8 cellular contexts compared by ENCODE assay signal in genomic region chr3:136070953-136071949, GRCh38.
DNase-seq lines count a peak whose midpoint lies in the region; ATAC-seq and FAIRE-seq lines count a peak whose summit lies in the region.

No MANE protein-coding gene starts in this region.

- no peak for ATAC-seq in GM21528 (IDR thresholded peaks at IDR 0.05; ENCODE audit: low FRiP score, unreplicated experiment)

- in situ Hi-C loops in SK-MEL-5 (cut with HindIII; ENCODE audit: low pct_unique_long_range_greater_than_20kb, low sequenced_read_pairs), result no loop called here

- DNase-seq in NCI-H748 (lab: John Stamatoyannopoulos, UW; ENCODE audit: unreplicated experiment) (peak; percentile 0), NCI-H748 treated with DMSO at 0.1 percent for 48 hours (lab: John Stamatoyannopoulos, UW) (no peak), SK-MEL-5 (ENCODE audit: low read depth, low spot score) (peak; percentile 45), glomerular visceral epithelial cell (ENCODE audit: extremely low spot score) (peak; percentile 3), superior temporal gyrus (ENCODE audit: extremely low spot score) (peak; percentile 64), NCI-H1048 (lab: John Stamatoyannopoulos, UW) (no peak), GM19239 (ENCODE audit: insufficient read length, low spot score) (no peak)

- no peak for FAIRE-seq in GM19239 (lab: Jason Lieb, UNC)

Comparison
In these comparisons a context has a peak if more than half of its experiments do, and no peak if none do; other contexts are left out.
1. DNase-seq: peak in NCI-H748 (single experiment), SK-MEL-5 (single experiment), glomerular visceral epithelial cell (single experiment) and superior temporal gyrus (single experiment); none in NCI-H748 treated with DMSO at 0.1 percent for 48 hours (single experiment), NCI-H1048 (single experiment) and GM19239 (single experiment).